Comparison of ENCODE assay signal across 9 cellular contexts in the genomic region with DNA sequence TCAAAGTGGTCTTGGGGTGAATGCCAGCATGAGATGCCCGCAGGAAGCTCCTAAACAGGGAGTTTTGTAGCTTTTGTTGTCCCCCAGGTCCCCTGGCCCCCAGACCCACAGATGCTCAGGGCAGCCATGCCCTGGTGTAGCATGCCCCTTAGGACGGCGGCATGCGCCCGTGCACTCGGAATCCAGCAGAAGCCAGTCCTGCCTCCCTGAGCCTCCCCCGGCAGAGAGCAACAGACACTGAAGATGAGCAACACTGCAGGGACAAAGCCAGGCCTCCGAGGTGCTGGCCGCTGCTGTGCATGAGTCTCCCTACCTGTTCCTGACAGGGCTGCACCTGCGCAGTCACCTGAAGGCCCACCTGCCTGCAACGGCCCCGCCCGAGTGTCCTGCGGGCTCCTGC.
"Had no signal": no experiment of that assay in that cellular context is flagged by ENCODE, and none has a peak within 500 bp of the region (broad histone marks: within the 10 kb centered on the region; RNA-seq: fewer than 3 reads in every experiment).

No MANE protein-coding gene starts in this region.

- H3K9me3 ChIP-seq: HAP-1 had no signal

- H3K4me1 ChIP-seq: HAP-1 had no signal

- DNase-seq: GM23248, GOT3, H7, HFFc6, IMR-90 had no signal

- H3K4me3 ChIP-seq: GM23248, HAP-1, K562 had no signal

- FAIRE-seq: K562 had no signal

- H3K36me3 ChIP-seq: HAP-1 had no signal

- H3K4me3 Mint-ChIP-seq: HFFc6 had no signal

- H3K27ac Mint-ChIP-seq: HFFc6 had no signal

- H3K27ac ChIP-seq: GM23248, HL-60 had no signal

- H3K9me3 Mint-ChIP-seq: HFFc6 had no signal

- ATAC-seq: HCT116, K562 had no signal

- H3K9ac ChIP-seq: GM23248 had no signal
